In genomic region chr5:142644640-142645361, GRCh38 we compare ENCODE assay signal across 10 cellular contexts. TPM values are rescaled to one million over a fixed set of nuclear protein-coding genes. Genes with fewer than 3 reads are reported as not detected.
DNase-seq lines count a peak whose midpoint lies in the region; ATAC-seq and TF ChIP-seq lines count a peak whose summit lies in the region.
"Had no signal": no experiment of that assay in that cellular context is flagged by ENCODE, and none has a peak within 500 bp of the region (broad histone marks: within the 10 kb centered on the region; RNA-seq: fewer than 3 reads in every experiment).

No MANE protein-coding gene starts in this region.

- peak overlapping the region; percentile 97 for H3K27ac ChIP-seq in AG04450 (ENCODE audit: low read depth, low read length)
- H3K27ac ChIP-seq in dorsolateral prefrontal cortex: peak overlapping the region in 42 of 59 donors; percentile 6 to 75 (median 46)

- POLR2A ChIA-PET in AG04450 (lab: Yijun Ruan, JAX): interaction anchor here (0.5 to 2.0 kb wide), 9 partner anchors 10 to 676 kb away, joined by 3 to 9 read pairs (median 4); partner anchors contain the start of gene RNF14

- CTCF ChIA-PET in AG04450 (lab: Charles Lee): interaction anchor here (0.8 to 7.5 kb wide), 11 partner anchors 10 to 493 kb away, joined by 3 to 95 read pairs (median 5); no protein-coding TSS in a partner anchor

- no peak for TF ChIP-seq CTCF in AG04450 (IDR thresholded peaks at IDR 0.05; ENCODE audit: low read depth, low read length)
- TF ChIP-seq CTCF in dorsolateral prefrontal cortex (IDR thresholded peaks at IDR 0.05 in 54 of 56, conservative IDR thresholded peaks at IDR 0.05 in 2 of 56; ENCODE audit: low read depth in 1 of 56, partially characterized antibody in 56 of 56): no peak
- no peak for TF ChIP-seq CTCF in mucosa of descending colon (IDR thresholded peaks at IDR 0.05)

- H3K36me3 ChIP-seq in mucosa of descending colon (ENCODE audit: low read depth) (no peaks in the 10 kb centered on the region), H7 (replicated peaks; ENCODE audit: control insufficient read depth, insufficient read depth, low read length) (no peaks in the 10 kb centered on the region)

- H3K27me3 ChIP-seq in AG04450 (ENCODE audit: control insufficient read depth, insufficient read depth, low read length) (no peaks in the 10 kb centered on the region), dorsolateral prefrontal cortex (no peaks in the 10 kb centered on the region), H7 (ENCODE audit: control insufficient read depth, insufficient read depth, low read length) (no peaks in the 10 kb centered on the region)

- no peaks in the 10 kb centered on the region for H3K4me1 ChIP-seq in mucosa of descending colon (ENCODE audit: low read depth)

- peak; percentile 78 for ATAC-seq in mucosa of descending colon
- no peak for ATAC-seq in GM21737 (IDR thresholded peaks at IDR 0.05; ENCODE audit: unreplicated experiment)

- H3K9me3 ChIP-seq in AG04450 (ENCODE audit: control insufficient read depth, insufficient read depth, low read length): no peaks in the 10 kb centered on the region
- no peaks in the 10 kb centered on the region for H3K9me3 ChIP-seq in mucosa of descending colon

- DNase-seq in AG04450 (ENCODE audit: low read depth, low spot score): peak; percentile 96
- peak; percentile 47 for DNase-seq in NCI-H1436 treated with DMSO at 0.1 percent for 48 hours (lab: John Stamatoyannopoulos, UW)
- peak in 5 of 10 donors; percentile 44 to 80 (median 65) for DNase-seq in dorsolateral prefrontal cortex
- DNase-seq in mucosa of descending colon: no peak
- DNase-seq in activated naive CD4-positive, alpha-beta T cell treated with Interleukin-2 at 50 U/mL for 16 hours: no peak
- no peak for DNase-seq in NCI-H2227 treated with DMSO at 0.1 percent for 48 hours (lab: John Stamatoyannopoulos, UW)
- no peak for DNase-seq in H7
- DNase-seq: activated naive CD4-positive, alpha-beta T cell treated with anti-CD3 and anti-CD28 coated beads for 36 hours; DMS53 had no signal

- intact Hi-C loops in dorsolateral prefrontal cortex (cut with DNase I) (no loop called here), mucosa of descending colon (cut with DNase I, micrococcal nuclease) (no loop called here)

- peak overlapping the region; percentile 49 for H3K4me3 ChIP-seq in AG04450 (ENCODE audit: low read depth, low read length)
- H3K4me3 ChIP-seq in dorsolateral prefrontal cortex: peak overlapping the region in 1 of 59 donors; percentile 5
- no peak overlapping the region for H3K4me3 ChIP-seq in mucosa of descending colon
- H3K4me3 ChIP-seq in H7 (ENCODE audit: insufficient read depth, low read depth, low read length): no peak overlapping the region

RNA-seq across cellular contexts. Expression of gene FGF1, which starts 41.1 kb away (rescaled TPM):
- 5.9 and 6.3 TPM in 2 replicates for polyA plus RNA-seq in AG04450 (2011; rRNA removed)
- polyA minus RNA-seq in AG04450 (2011; rRNA and poly(A)+ RNA removed): 2.3 and 3.7 TPM in 2 replicates
- total RNA-seq in dorsolateral prefrontal cortex: 100 to 1,000 TPM in 85 of 120 experiments, 10 to 100 TPM in 35; 39.6 to 342 (median 131) TPM
- 1 to 10 TPM in 1 of 3 donors, under 1 TPM in 2; 0.31 to 3.5 (median 0.35) TPM for total RNA-seq in mucosa of descending colon
- 0.24 and 2.9 TPM in 2 replicates for total RNA-seq in H7 (2014; rRNA removed; shearing (Covaris generic))
- total RNA-seq: activated naive CD4-positive, alpha-beta T cell treated with anti-CD3 and anti-CD28 coated beads for 36 hours had no signal

Comparison
In these comparisons a context has a peak if more than half of its experiments do, and no peak if none do; other contexts are left out.
1. DNase-seq: peak in AG04450 (single experiment) and NCI-H1436 treated with DMSO at 0.1 percent for 48 hours (single experiment); none in mucosa of descending colon (0 of 3), activated naive CD4-positive, alpha-beta T cell treated with Interleukin-2 at 50 U/mL for 16 hours (single experiment), NCI-H2227 treated with DMSO at 0.1 percent for 48 hours (single experiment) and H7 (single experiment).
2. RNA of gene FGF1, which starts 41.1 kb away (total RNA-seq): 39.6 to 342 TPM in dorsolateral prefrontal cortex; 0.31 to 3.5 TPM in mucosa of descending colon and 0.24 to 2.9 TPM in H7; every median in the first group is over 4 times any median in the second.